ENCODE assay signal across 8 cellular contexts in genomic region chr3:124565013-124565412, GRCh38.
DNase-seq lines count a peak whose midpoint lies in the region; ATAC-seq and TF ChIP-seq lines count a peak whose summit lies in the region.

No MANE protein-coding gene starts in this region.

- H3F3A ChIP-seq in PC-3 (ENCODE audit: low read length, unreplicated experiment) (no peaks in the 10 kb centered on the region), neural progenitor cell (ENCODE audit: low read depth) (no peaks in the 10 kb centered on the region)

- H2AFZ ChIP-seq in PC-3 (ENCODE audit: low read length) (peak overlapping the region; percentile 65), neural progenitor cell (replicated peaks) (peak overlapping the region; percentile 81)

- no peaks in the 10 kb centered on the region for H3K9me3 ChIP-seq in PC-3 (ENCODE audit: low read length)
- no peaks in the 10 kb centered on the region for H3K9me3 ChIP-seq in neural progenitor cell (ENCODE audit: low read depth)

- peaks cover 11% of the 10 kb centered on the region for H3K4me1 Mint-ChIP-seq in neural progenitor cell

- peak overlapping the region; percentile 9; the same call in 1 of the 2 replicates for H3K4me3 ChIP-seq in PC-3 (ENCODE audit: low read length)
- H3K4me3 ChIP-seq in neural progenitor cell: no peak overlapping the region

- DNase-seq in D341Med (ENCODE audit: low spot score) (peak; percentile 77), HuH-7 (ENCODE audit: low spot score) (peak; percentile 78), PC-3 (peak; percentile 94), fibroblast of the conjunctiva (ENCODE audit: low read depth) (peak; percentile 58), neural progenitor cell (ENCODE audit: low spot score) (peak; percentile 88), ureter (ENCODE audit: low spot score) (peak; percentile 78)
- DNase-seq in activated T-helper 1 cell treated with anti-CD3 and anti-CD28 coated beads, Interleukin-2, amount 50 U/mL, for 16 hours (ENCODE audit: low read depth in 1 of 2, low spot score in 1 of 2): peak; percentile 10 to 15

- no peak overlapping the region for H3K27ac ChIP-seq in PC-3 (ENCODE audit: low read length)
- H3K27ac ChIP-seq in neural progenitor cell: no peak overlapping the region

- CTCF ChIA-PET in PC-3 (lab: Charles Lee): interaction anchor here (0.7 kb wide), 3 partner anchors 18 to 124 kb away, joined by 3 to 5 read pairs (median 4); no protein-coding TSS in a partner anchor

- TF ChIP-seq CTCF in PC-3 (conservative IDR thresholded peaks at IDR 0.05; ENCODE audit: low read depth, low read length): peak; percentile 97
- peak; percentile 91 for TF ChIP-seq CTCF in neural progenitor cell (IDR thresholded peaks at IDR 0.05)

- H3K27me3 Mint-ChIP-seq in neural progenitor cell (ENCODE audit: insufficient read depth, low read depth): peaks cover 2% of the 10 kb centered on the region

- intact Hi-C loops in PC-3 (cut with micrococcal nuclease): loop anchor here (1.0 to 2.0 kb wide), 2 partner anchors 36 to 123 kb away; no protein-coding TSS in a partner anchor

- no TSS peak for BruUV-seq in PC-3 (replicated peaks; lab: Mats Ljungman, UMichigan)

- no peaks in the 10 kb centered on the region for H3K9me3 Mint-ChIP-seq in neural progenitor cell

- POLR2A ChIA-PET in PC-3 (lab: Charles Lee; ENCODE audit: unreplicated experiment): interaction anchor here (0.6 kb wide), 1 partner anchor 136 kb away, joined by 4 read pairs; no protein-coding TSS in a partner anchor

- no peaks in the 10 kb centered on the region for H4K20me1 ChIP-seq in PC-3 (ENCODE audit: low read length)
- H4K20me1 ChIP-seq in neural progenitor cell (ENCODE audit: low read depth): no peaks in the 10 kb centered on the region

- no peak overlapping the region for H3K9ac ChIP-seq in PC-3 (ENCODE audit: low read length)
- no peak overlapping the region for H3K9ac ChIP-seq in neural progenitor cell

- no peaks in the 10 kb centered on the region for H3K36me3 ChIP-seq in PC-3 (ENCODE audit: low read depth, low read length)
- H3K36me3 ChIP-seq in neural progenitor cell: no peaks in the 10 kb centered on the region

- ATAC-seq in PC-3 (peak; percentile 87), GM21723 (IDR thresholded peaks at IDR 0.05; ENCODE audit: unreplicated experiment) (no peak)

- no peaks in the 10 kb centered on the region for H3K9me2 ChIP-seq in PC-3 (replicated peaks; ENCODE audit: low read length)

- H3K27ac Mint-ChIP-seq in neural progenitor cell: peak overlapping the region; percentile 59

- H3K4me2 ChIP-seq in PC-3 (ENCODE audit: low read length) (peak overlapping the region; percentile 63), neural progenitor cell (no peak overlapping the region)

- peaks cover 23% of the 10 kb centered on the region for H3K4me1 ChIP-seq in PC-3 (ENCODE audit: insufficient read depth, low read length)
- H3K4me1 ChIP-seq in neural progenitor cell: peaks cover 3% of the 10 kb centered on the region

- H3K4me3 Mint-ChIP-seq in neural progenitor cell: no peak overlapping the region

- no peaks in the 10 kb centered on the region for H3K36me3 Mint-ChIP-seq in neural progenitor cell

- H3K79me2 ChIP-seq in PC-3 (ENCODE audit: low read length) (no peaks in the 10 kb centered on the region), neural progenitor cell (ENCODE audit: low read depth) (no peaks in the 10 kb centered on the region)

- H3K27me3 ChIP-seq in PC-3 (ENCODE audit: low read length) (no peaks in the 10 kb centered on the region), neural progenitor cell (no peaks in the 10 kb centered on the region)

Comparison
In these comparisons a context has a peak if more than half of its experiments do, and no peak if none do; other contexts are left out.
1. DNase-seq: peak in every context shown above with its lines; median percentile 94 in PC-3; 88 in neural progenitor cell; 78 in HuH-7; 78 in ureter; 77 in D341Med; 58 in fibroblast of the conjunctiva; 12 in activated T-helper 1 cell treated with anti-CD3 and anti-CD28 coated beads, Interleukin-2, amount 50 U/mL, for 16 hours.